ENCODE assay signal across 18 cellular contexts in genomic region chr19:53993448-53993847, GRCh38. TPM values are rescaled to one million over a fixed set of nuclear protein-coding genes. Genes with fewer than 3 reads are reported as not detected.
DNase-seq lines count a peak whose midpoint lies in the region; ATAC-seq and TF ChIP-seq lines count a peak whose summit lies in the region.
"Had no signal": no experiment of that assay in that cellular context is flagged by ENCODE, and none has a peak within 500 bp of the region (broad histone marks: within the 10 kb centered on the region; RNA-seq: fewer than 3 reads in every experiment).

No MANE protein-coding gene starts in this region.

- no peaks in the 10 kb centered on the region for H3K9me3 ChIP-seq in neuronal stem cell (replicated peaks in 1 of 2; ENCODE audit: control insufficient read depth in 2 of 2, insufficient read depth in 1 of 2, low read depth in 1 of 2, low read length in 2 of 2)
- H3K9me3 ChIP-seq: BE2C, Caco-2, HAP-1 had no signal

- H3K4me1 ChIP-seq in neuronal stem cell (ENCODE audit: control insufficient read depth in 2 of 2, insufficient read depth in 1 of 2, low read depth in 1 of 2, low read length in 2 of 2): peaks cover 3 to 22% of the 10 kb centered on the region in 2 donors
- H3K4me1 ChIP-seq: BE2C, Caco-2, HAP-1 had no signal

- TF ChIP-seq CTCF in Calu3 (IDR thresholded peaks at IDR 0.05; ENCODE audit: unreplicated experiment) (no peak), endothelial cell (IDR thresholded peaks at IDR 0.05; ENCODE audit: unreplicated experiment) (no peak)

- peak overlapping the region; percentile 9 for H2BK120ac ChIP-seq in neuronal stem cell (ENCODE audit: low read depth, low read length)

- H3K18ac ChIP-seq in neuronal stem cell (ENCODE audit: low read length): no peak overlapping the region

- no peaks in the 10 kb centered on the region for H3K79me1 ChIP-seq in neuronal stem cell (ENCODE audit: low read depth, low read length)

- H3K4me2 ChIP-seq in neuronal stem cell (ENCODE audit: insufficient read depth, low read length, poor library complexity, severe bottlenecking): no peak overlapping the region

- CTCF ChIA-PET in Calu3 (lab: Charles Lee): interaction anchor here (0.5 to 0.9 kb wide), 2 partner anchors 30 to 66 kb away, joined by 3 to 5 read pairs; no protein-coding TSS in a partner anchor

- H3K9me3 Mint-ChIP-seq in Calu3 (ENCODE audit: low read depth, unreplicated experiment) (peaks cover 2% of the 10 kb centered on the region), endothelial cell (ENCODE audit: unreplicated experiment) (no peaks in the 10 kb centered on the region)
- no peaks in the 10 kb centered on the region for H3K9me3 Mint-ChIP-seq in stimulated activated naive B cell treated with anti-CD40 and anti-IgM and Interleukin-4, amounts not matched to agents 10 μg/mL and 1 μg/mL and 100 μg/mL, for 72 hours
- H3K9me3 Mint-ChIP-seq: HFFc6 had no signal

- no peaks in the 10 kb centered on the region for H3K36me3 ChIP-seq in neuronal stem cell (replicated peaks in 1 of 2; ENCODE audit: control insufficient read depth in 2 of 2, insufficient read depth in 2 of 2, low read length in 2 of 2)
- H3K36me3 ChIP-seq: BE2C, HAP-1 had no signal

- no peak for DNase-seq in Calu3
- no peak for DNase-seq in endothelial cell (ENCODE audit: low spot score)
- no peak for DNase-seq in neuronal stem cell (ENCODE audit: low spot score)
- DNase-seq in stimulated activated naive B cell treated with anti-CD40 and anti-IgM and Interleukin-4, amounts not matched to agents 10 μg/mL and 1 μg/mL and 100 μg/mL, for 72 hours: no peak
- no peak for DNase-seq in dedifferentiated amniotic fluid mesenchymal stem cell (ENCODE audit: extremely low spot score)
- no peak for DNase-seq in DMS 273 (lab: John Stamatoyannopoulos, UW; ENCODE audit: unreplicated experiment)
- DNase-seq: BE2C; Caco-2; CD8-positive, alpha-beta memory T cell; DMS 273 treated with DMSO at 0.1 percent for 48 hours; DMS79; HFFc6 had no signal

- no peak overlapping the region for H4K8ac ChIP-seq in neuronal stem cell (ENCODE audit: low read depth, low read length)

- no peak overlapping the region for H3K14ac ChIP-seq in neuronal stem cell (ENCODE audit: low read length)

- H2BK15ac ChIP-seq in neuronal stem cell (ENCODE audit: low read length): peak overlapping the region; percentile 33

- peak overlapping the region; percentile 77 for H2BK5ac ChIP-seq in neuronal stem cell (ENCODE audit: low read length)

- no peak for ATAC-seq in stimulated activated naive B cell treated with anti-CD40 and anti-IgM and Interleukin-4, amounts not matched to agents 10 μg/mL and 1 μg/mL and 100 μg/mL, for 72 hours (replicated peaks)
- ATAC-seq in GM19452 (IDR thresholded peaks at IDR 0.05; ENCODE audit: unreplicated experiment): no peak
- ATAC-seq: GM12878 had no signal

- no peak overlapping the region for H3K9ac ChIP-seq in neuronal stem cell (ENCODE audit: low read depth, low read length, poor library complexity)

- H2AK5ac ChIP-seq in neuronal stem cell (ENCODE audit: low read depth, low read length): peak overlapping the region; percentile 88

- H3K4me3 ChIP-seq in neuronal stem cell (ENCODE audit: low read length in 2 of 2): no peak overlapping the region
- H3K4me3 ChIP-seq: GM12878, HAP-1 had no signal

- H3K36me3 Mint-ChIP-seq in Calu3 (ENCODE audit: insufficient read depth, unreplicated experiment) (peaks cover 67% of the 10 kb centered on the region), endothelial cell (ENCODE audit: low read depth, unreplicated experiment) (peaks cover 5% of the 10 kb centered on the region)
- no peaks in the 10 kb centered on the region for H3K36me3 Mint-ChIP-seq in stimulated activated naive B cell treated with anti-CD40 and anti-IgM and Interleukin-4, amounts not matched to agents 10 μg/mL and 1 μg/mL and 100 μg/mL, for 72 hours
- H3K36me3 Mint-ChIP-seq: IgD-negative memory B cell had no signal

- H3K4ac ChIP-seq in neuronal stem cell (ENCODE audit: low read length): no peak overlapping the region

- intact Hi-C loops in Calu3 (cut with micrococcal nuclease; ENCODE audit: unreplicated experiment): no loop called here

- no TSS peak for BruUV-seq in Calu3 (replicated peaks; lab: Mats Ljungman, UMichigan)

- no peak overlapping the region for H2BK12ac ChIP-seq in neuronal stem cell (ENCODE audit: low read length)

- peak overlapping the region; percentile 94 for H3K27ac Mint-ChIP-seq in Calu3 (ENCODE audit: unreplicated experiment)
- H3K27ac Mint-ChIP-seq in endothelial cell (ENCODE audit: unreplicated experiment): no peak overlapping the region
- peak overlapping the region; percentile 20 for H3K27ac Mint-ChIP-seq in stimulated activated naive B cell treated with anti-CD40 and anti-IgM and Interleukin-4, amounts not matched to agents 10 μg/mL and 1 μg/mL and 100 μg/mL, for 72 hours
- H3K27ac Mint-ChIP-seq: CD8-positive, alpha-beta memory T cell; HFFc6; IgD-negative memory B cell had no signal

- H3K4me3 Mint-ChIP-seq in Calu3 (ENCODE audit: low read depth, unreplicated experiment) (peak overlapping the region; percentile 62), endothelial cell (ENCODE audit: unreplicated experiment) (peak overlapping the region; percentile 69)
- H3K4me3 Mint-ChIP-seq in stimulated activated naive B cell treated with anti-CD40 and anti-IgM and Interleukin-4, amounts not matched to agents 10 μg/mL and 1 μg/mL and 100 μg/mL, for 72 hours: no peak overlapping the region
- H3K4me3 Mint-ChIP-seq: HFFc6, IgD-negative memory B cell had no signal

- H3K27me3 Mint-ChIP-seq in Calu3 (ENCODE audit: unreplicated experiment): no peaks in the 10 kb centered on the region
- H3K27me3 Mint-ChIP-seq in endothelial cell (ENCODE audit: unreplicated experiment): peaks cover 13% of the 10 kb centered on the region
- peaks cover 62% of the 10 kb centered on the region in 2 donors for H3K27me3 Mint-ChIP-seq in stimulated activated naive B cell treated with anti-CD40 and anti-IgM and Interleukin-4, amounts not matched to agents 10 μg/mL and 1 μg/mL and 100 μg/mL, for 72 hours

- H3K27ac ChIP-seq in neuronal stem cell (replicated peaks; ENCODE audit: low read length): no peak overlapping the region

- H3K4me1 Mint-ChIP-seq in Calu3 (ENCODE audit: low read depth, unreplicated experiment) (peaks cover 52% of the 10 kb centered on the region), endothelial cell (ENCODE audit: unreplicated experiment) (peaks cover 13% of the 10 kb centered on the region)
- H3K4me1 Mint-ChIP-seq in stimulated activated naive B cell treated with anti-CD40 and anti-IgM and Interleukin-4, amounts not matched to agents 10 μg/mL and 1 μg/mL and 100 μg/mL, for 72 hours: peaks cover 7 to 9% of the 10 kb centered on the region in 2 donors
- H3K4me1 Mint-ChIP-seq: IgD-negative memory B cell had no signal

- peak overlapping the region; percentile 57 for H3K23ac ChIP-seq in neuronal stem cell (ENCODE audit: low read depth, low read length, poor library complexity)

- no CpG with 5 or more reads among the region's 3 CpGs for WGBS in neuronal stem cell (ENCODE audit: extremely low coverage in 2 of 2, insufficient read length in 2 of 2, insufficient replicate concordance in 1 of 2), 2 donors

- H2AFZ ChIP-seq in neuronal stem cell (ENCODE audit: low read length): no peak overlapping the region

- H4K91ac ChIP-seq in neuronal stem cell (ENCODE audit: low read depth, low read length, poor library complexity): no peak overlapping the region

- H3K27me3 ChIP-seq in neuronal stem cell (ENCODE audit: control insufficient read depth in 3 of 3, insufficient read depth in 3 of 3, low read depth in 1 of 3, low read length in 3 of 3): peaks cover 0 to 8% (median 0%) of the 10 kb centered on the region in 3 experiments

RNA-seq across cellular contexts. Expression of gene CACNG6, which starts 2.0 kb away (rescaled TPM):
- 137 and 144 TPM in 2 replicates for total RNA-seq in Calu3 (2022)
- 0.21 TPM for total RNA-seq in endothelial cell (ENCODE audit: unreplicated experiment)
- polyA plus RNA-seq in neuronal stem cell (2013, experiment 1 of 2): 4.0 TPM
- 3.9 TPM for polyA plus RNA-seq in neuronal stem cell (2013, experiment 2 of 2)
- total RNA-seq: CD8-positive, alpha-beta memory T cell; G401; GM12878; HFFc6; HT1080 had no signal
- polyA plus RNA-seq: CD8-positive, alpha-beta memory T cell; IgD-negative memory B cell had no signal

RNA-seq across cellular contexts. Expression of gene CACNG8, which starts 30.7 kb away (rescaled TPM):
- total RNA-seq in Calu3 (2022): 13.4 and 19.0 TPM in 2 replicates
- 12.9 TPM for total RNA-seq in endothelial cell (ENCODE audit: unreplicated experiment)
- polyA plus RNA-seq in neuronal stem cell (2013, experiment 1 of 2): 0.60 TPM
- 0.65 TPM for polyA plus RNA-seq in neuronal stem cell (2013, experiment 2 of 2)
- total RNA-seq: CD8-positive, alpha-beta memory T cell; GM12878 had no signal
- polyA plus RNA-seq: CD8-positive, alpha-beta memory T cell; GM12878; IgD-negative memory B cell had no signal

Comparison
In these comparisons a context has a peak if more than half of its experiments do, and no peak if none do; other contexts are left out.
1. H3K4me3 Mint-ChIP-seq: peak in Calu3 (single experiment) and endothelial cell (single experiment); none in stimulated activated naive B cell treated with anti-CD40 and anti-IgM and Interleukin-4, amounts not matched to agents 10 μg/mL and 1 μg/mL and 100 μg/mL, for 72 hours (0 of 2).
2. RNA of gene CACNG6, which starts 2.0 kb away (total RNA-seq): 137 to 144 TPM in Calu3; 0.21 TPM in endothelial cell (single experiment); every median in the first group is over 100 times any median in the second.